ENCODE assay signal across 8 cellular contexts in the genomic region with DNA sequence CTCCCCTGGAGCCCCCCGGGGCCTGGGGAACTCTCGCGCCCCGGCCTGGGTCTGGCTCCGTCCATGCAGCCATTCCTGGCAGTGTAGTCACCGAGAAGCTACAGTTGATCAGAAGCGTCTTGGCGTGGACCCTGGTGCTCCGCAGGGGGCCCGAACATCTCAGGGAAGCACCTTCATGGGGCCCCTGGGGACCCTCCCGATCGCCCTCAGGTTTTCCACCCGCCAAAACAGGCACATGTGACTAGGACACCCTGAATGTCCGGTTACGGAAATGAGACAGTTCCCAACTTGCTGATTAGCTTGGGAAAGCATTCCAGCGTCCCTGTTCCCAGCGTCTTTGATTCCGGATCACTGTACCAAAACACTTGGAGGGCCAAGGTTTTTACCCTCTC. TPM values are rescaled to one million over a fixed set of nuclear protein-coding genes. Genes with fewer than 3 reads are reported as not detected.
DNase-seq lines count a peak whose midpoint lies in the region; ATAC-seq and TF ChIP-seq lines count a peak whose summit lies in the region.

No MANE protein-coding gene starts in this region.

- intact Hi-C loops in left lung (cut with DNase I), result no loop called here

- POLR2A ChIA-PET in AG04449 (lab: Yijun Ruan, JAX), result interaction anchor here (0.6 to 1.6 kb wide), 4 partner anchors 21 to 955 kb away, joined by 3 to 15 read pairs (median 3); partner anchors contain the start of genes CCDC152 and RIMOC1
- POLR2A ChIA-PET in RWPE1 (lab: Yijun Ruan, JAX; ENCODE audit: low non-redundant PET), result interaction anchor here (0.6 to 2.4 kb wide), 3 partner anchors 21 to 1556 kb away, joined by 3 to 7 read pairs (median 3); partner anchors contain the start of gene RIMOC1

- no peak for TF ChIP-seq POLR2A in GM18505 (IDR thresholded peaks at IDR 0.05; ENCODE audit: borderline replicate concordance, extremely low read depth, insufficient read depth, insufficient read length)

- CTCF ChIA-PET in AG04449 (lab: Yijun Ruan, JAX), result interaction anchor here (0.7 to 1.8 kb wide), 10 partner anchors 9 to 115 kb away, joined by 3 to 8 read pairs (median 3); no protein-coding TSS in a partner anchor
- CTCF ChIA-PET in RWPE1 (lab: Yijun Ruan, JAX), result interaction anchor here (0.6 to 1.5 kb wide), 6 partner anchors 15 to 660 kb away, joined by 3 to 4 read pairs (median 3); no protein-coding TSS in a partner anchor

- H3K36me3 ChIP-seq in left lung, result peaks cover 0 to 6% of the 10 kb centered on the region in 2 donors

- H3K9me3 ChIP-seq in left lung, result no peaks in the 10 kb centered on the region

- ATAC-seq in GM18505 (IDR thresholded peaks at IDR 0.05; ENCODE audit: unreplicated experiment) (peak; percentile 39), HG03139 (IDR thresholded peaks at IDR 0.05; ENCODE audit: unreplicated experiment) (peak; percentile 23), left lung (peak; percentile 47), HG02970 (IDR thresholded peaks at IDR 0.05; ENCODE audit: low FRiP score, unreplicated experiment) (no peak)

- H3K27ac ChIP-seq in RWPE1, result peak overlapping the region; percentile 92
- H3K27ac ChIP-seq in left lung, result peak overlapping the region; percentile 93 to 96

- H3K4me1 ChIP-seq in left lung, result peaks cover 0 to 17% of the 10 kb centered on the region in 2 donors

- no peaks in the 10 kb centered on the region for H3K27me3 ChIP-seq in left lung

- DNase-seq in AG04449 (ENCODE audit: low read depth, low spot score) (no peak), RWPE1 (ENCODE audit: low spot score) (peak; percentile 35), cerebellum (ENCODE audit: low spot score) (peak; percentile 26), left lung (peak in 1 of 2 donors; percentile 41)
- peak; percentile 12 for DNase-seq in stimulated activated CD8-positive, alpha-beta memory T cell treated with anti-CD3 and anti-CD28 coated beads, Interleukin-15, amount 100 ng/mL, for 24 hours (ENCODE audit: low read depth)

- TF ChIP-seq CTCF in AG04449 (IDR thresholded peaks at IDR 0.05; ENCODE audit: insufficient read depth, low read length, missing control alignments) (no peak), RWPE1 (conservative IDR thresholded peaks at IDR 0.05; ENCODE audit: low read depth) (no peak), left lung (IDR thresholded peaks at IDR 0.05) (no peak)

- H3K4me3 ChIP-seq in AG04449 (ENCODE audit: low read depth, low read length), result peak overlapping the region; percentile 72
- H3K4me3 ChIP-seq in left lung, result peak overlapping the region; percentile 68 to 70

RNA-seq across cellular contexts. Expression of gene FBXO4, which starts 0.5 kb away (rescaled TPM):
- total RNA-seq in cerebellum, result 11.1 TPM
- 10 to 100 TPM in 1 of 2 donors, 1 to 10 TPM in 1; 6.4 to 11.3 TPM for total RNA-seq in left lung

RNA-seq across cellular contexts. Expression of gene RIMOC1, which starts 21.4 kb away (rescaled TPM):
- total RNA-seq in cerebellum, result 27.6 TPM
- total RNA-seq in left lung, result 10 to 100 TPM; 32.5 to 35.5 TPM

RNA-seq across cellular contexts. Expression of gene OXCT1, which starts 55.3 kb away (rescaled TPM):
- total RNA-seq in cerebellum (49.4 TPM), left lung (10 to 100 TPM; 20.5 to 26.8 TPM)
